ENCODE assay signal across 17 cellular contexts in the genomic region with DNA sequence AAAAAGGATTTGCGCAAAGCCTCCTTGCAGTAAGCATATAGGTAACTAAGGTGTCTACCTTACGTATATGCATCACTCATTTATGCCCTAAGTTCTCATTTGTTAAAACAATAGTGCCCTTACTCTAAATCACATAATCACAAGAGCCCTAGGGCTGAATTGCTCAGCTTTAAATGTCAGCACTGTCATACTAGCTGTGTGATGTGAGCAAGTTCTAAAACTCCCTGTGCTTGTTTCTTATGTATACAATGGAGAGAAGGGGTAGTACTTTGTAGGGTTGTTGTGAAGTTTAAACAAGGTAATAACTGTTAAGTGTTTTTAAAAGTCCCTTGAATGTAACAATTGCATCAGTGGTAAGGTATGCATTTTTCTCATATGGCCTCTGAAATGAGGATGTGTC.
DNase-seq lines count a peak whose midpoint lies in the region; ATAC-seq, FAIRE-seq and TF ChIP-seq lines count a peak whose summit lies in the region.
"Had no signal": no experiment of that assay in that cellular context is flagged by ENCODE, and none has a peak within 500 bp of the region (broad histone marks: within the 10 kb centered on the region; RNA-seq: fewer than 3 reads in every experiment).

No MANE protein-coding gene starts in this region.

- ATAC-seq in esophagus mucosa (peak; percentile 65), lung (ENCODE audit: insufficient read depth, low FRiP score) (peak; percentile 47), HG03045 (IDR thresholded peaks at IDR 0.05; ENCODE audit: unreplicated experiment) (no peak)

- TF ChIP-seq CTCF in D721Med (IDR thresholded peaks at IDR 0.05; ENCODE audit: insufficient read depth, missing control alignments): no peak
- no peak for TF ChIP-seq CTCF in bronchial epithelial cell (IDR thresholded peaks at IDR 0.05; ENCODE audit: insufficient read depth, low read length, severe bottlenecking)
- TF ChIP-seq CTCF in lung (IDR thresholded peaks at IDR 0.05; ENCODE audit: control extremely low read depth, extremely low read depth): no peak
- TF ChIP-seq CTCF in A673 (conservative IDR thresholded peaks at IDR 0.05; ENCODE audit: low read depth, low read length): no peak

- no peak overlapping the region for H3K4me3 ChIP-seq in bronchial epithelial cell (ENCODE audit: low read depth, low read length)
- H3K4me3 ChIP-seq in lung: no peak overlapping the region
- H3K4me3 ChIP-seq in A673 (ENCODE audit: low read depth, low read length, poor library complexity, severe bottlenecking): no peak overlapping the region
- H3K4me3 ChIP-seq: BLaER1 had no signal

- H3K27me3 ChIP-seq in bronchial epithelial cell (ENCODE audit: control insufficient read depth, insufficient read depth, low read length) (no peaks in the 10 kb centered on the region), lung (ENCODE audit: control insufficient read depth, insufficient read depth) (no peaks in the 10 kb centered on the region), A673 (replicated peaks; ENCODE audit: insufficient read depth, low read depth, low read length, poor library complexity) (no peaks in the 10 kb centered on the region)
- H3K27me3 ChIP-seq: BLaER1 had no signal

- intact Hi-C loops in A673 (cut with micrococcal nuclease; ENCODE audit: unreplicated experiment): no loop called here

- FAIRE-seq in D721Med (lab: Jason Lieb, UNC) (peak; percentile 53), bronchial epithelial cell (lab: Jason Lieb, UNC) (no peak)

- DNase-seq in D721Med (ENCODE audit: insufficient read length, low spot score): no peak
- peak; percentile 67 for DNase-seq in bronchial epithelial cell (ENCODE audit: low read depth)
- no peak for DNase-seq in lung (ENCODE audit: low spot score)
- DNase-seq in A673 (ENCODE audit: low spot score): no peak
- no peak for DNase-seq in retina
- no peak for DNase-seq in mucosa of gallbladder (ENCODE audit: low spot score)
- DNase-seq: AML-193; Caco-2; CD8-positive, alpha-beta memory T cell; DMS 273 treated with DMSO at 0.1 percent for 48 hours; HCEC 1CT; HFFc6 had no signal

- H3K27ac ChIP-seq in lung (ENCODE audit: low read depth in 1 of 2, low read length in 1 of 2): no peak overlapping the region
- H3K27ac ChIP-seq in A673 (ENCODE audit: low read depth, low read length, poor library complexity, severe bottlenecking): no peak overlapping the region
- H3K27ac ChIP-seq: 22Rv1, BLaER1, HL-60 had no signal

- POLR2A ChIA-PET in A673 (lab: Charles Lee; ENCODE audit: low non-redundant PET): no interaction called here

- CTCF ChIA-PET in A673 (lab: Charles Lee): no interaction called here

- WGBS in lung, 2 donors: 95 to 96% methylated on average over 2 of the region's 2 CpGs

- H3K9me3 ChIP-seq in lung (ENCODE audit: control insufficient read depth in 2 of 2, insufficient read depth in 1 of 2, low read length in 1 of 2) (peaks cover 0 to 5% of the 10 kb centered on the region in 2 donors), A673 (ENCODE audit: low read depth, low read length, poor library complexity, severe bottlenecking) (peaks cover 3% of the 10 kb centered on the region)
- H3K9me3 ChIP-seq: Caco-2 had no signal

- H3K4me1 ChIP-seq in lung (ENCODE audit: control insufficient read depth in 2 of 2, insufficient read depth in 2 of 2, low read length in 2 of 2): peaks cover 3 to 10% of the 10 kb centered on the region in 2 donors
- no peaks in the 10 kb centered on the region for H3K4me1 ChIP-seq in A673 (ENCODE audit: insufficient read depth, low read length, poor library complexity, severe bottlenecking)

- BruUV-seq in A673 (replicated peaks; lab: Mats Ljungman, UMichigan): no TSS peak

- H3K36me3 ChIP-seq in bronchial epithelial cell (ENCODE audit: control insufficient read depth, insufficient read depth, low read length): no peaks in the 10 kb centered on the region
- H3K36me3 ChIP-seq in lung (ENCODE audit: control insufficient read depth in 2 of 2, insufficient read depth in 2 of 2, low read length in 2 of 2): no peaks in the 10 kb centered on the region
- H3K36me3 ChIP-seq in A673 (ENCODE audit: insufficient read depth, low read length, poor library complexity, severe bottlenecking): no peaks in the 10 kb centered on the region
- H3K36me3 ChIP-seq: BLaER1 had no signal
